Comparison of ENCODE assay signal across 14 cellular contexts in genomic region chr18:1013951-1014350, GRCh38.
"Had no signal": no experiment of that assay in that cellular context is flagged by ENCODE, and none has a peak within 500 bp of the region (broad histone marks: within the 10 kb centered on the region; RNA-seq: fewer than 3 reads in every experiment).

No MANE protein-coding gene starts in this region.

- H3K27ac ChIP-seq: brain microvascular endothelial cell, suprapubic skin, upper lobe of right lung had no signal

- H3K4me3 ChIP-seq: lung, suprapubic skin, upper lobe of right lung had no signal

- H3K36me3 ChIP-seq: brain microvascular endothelial cell, suprapubic skin, upper lobe of right lung had no signal

- H3K4me1 ChIP-seq: suprapubic skin had no signal

- H3K27me3 ChIP-seq: brain microvascular endothelial cell, suprapubic skin, upper lobe of right lung had no signal

- DNase-seq: activated CD4-positive, alpha-beta memory T cell treated with anti-CD3 and anti-CD28 coated beads for 36 hours; activated CD4-positive, CD25-positive, alpha-beta regulatory T cell treated with anti-CD3 and anti-CD28 coated beads, Interleukin-2, amount 50 U/mL, for 72 hours; activated effector memory CD4-positive, alpha-beta T cell treated with anti-CD3 and anti-CD28 coated beads, Interleukin-2, amount 50 U/mL, for 16 hours; activated T-cell treated with anti-CD3 and anti-CD28 coated beads, Interleukin-2, amount 50 U/mL, for 4 hours; amniotic stem cell; brain microvascular endothelial cell; effector memory CD8-positive, alpha-beta T cell; stimulated activated CD4-positive, alpha-beta T cell treated with anti-CD3 and anti-CD28 coated beads, Interleukin-2, amount 100 ng/mL, for 48 hours; stimulated activated CD8-positive, alpha-beta memory T cell treated with anti-CD3 and anti-CD28 coated beads, Interleukin-4, amount 100 ng/mL, for 48 hours; stimulated activated naive CD8-positive, alpha-beta T cell treated with anti-CD3 and anti-CD28 coated beads, Interleukin-15, Interleukin-2, amounts not matched to agents 100 U/mL and 50 U/mL, for 24 hours; T-helper 9 cell; upper lobe of right lung had no signal

- H3K9me3 ChIP-seq: suprapubic skin, upper lobe of right lung had no signal
